Comparison of ENCODE assay signal across 8 cellular contexts in genomic region chr12:31749024-31749704, GRCh38. TPM values are rescaled to one million over a fixed set of nuclear protein-coding genes. Genes with fewer than 3 reads are reported as not detected.
DNase-seq lines count a peak whose midpoint lies in the region; ATAC-seq and TF ChIP-seq lines count a peak whose summit lies in the region.

No MANE protein-coding gene starts in this region.

- TF ChIP-seq EP300 in Ishikawa (IDR thresholded peaks at IDR 0.05; ENCODE audit: borderline replicate concordance): peak; percentile 100

- TF ChIP-seq CTCF in Peyer's patch (IDR thresholded peaks at IDR 0.05): no peak

- DNase-seq in ELR (ENCODE audit: low read depth) (peak; percentile 99), Peyer's patch (peak; percentile 64 to 91 (median 69)), iPS DF 6.9 (ENCODE audit: low read depth, low spot score) (peak; percentile 94), globus pallidus (ENCODE audit: low spot score) (no peak)
- peak; percentile 66 for DNase-seq in activated naive CD4-positive, alpha-beta T cell treated with anti-CD3 and anti-CD28 coated beads, Interleukin-2, amount 50 U/mL, for 16 hours
- peak; percentile 60 for DNase-seq in stimulated activated CD4-positive, alpha-beta T cell treated with anti-CD3 and anti-CD28 coated beads, Interleukin-2, amount 100 ng/mL, for 4 hours (ENCODE audit: low read depth)

- H3K27ac ChIP-seq in Peyer's patch (peak overlapping the region; percentile 61 to 91 (median 78)), iPS DF 6.9 (ENCODE audit: low read length) (no peak overlapping the region)

- H3K4me1 ChIP-seq in Peyer's patch (peaks cover 0 to 5% (median 0%) of the 10 kb centered on the region in 4 donors), iPS DF 6.9 (ENCODE audit: control insufficient read depth, insufficient read depth, low read length) (no peaks in the 10 kb centered on the region; the same call in 1 of the 2 replicates)

- peak in 1 of 2 donors; percentile 51 for TF ChIP-seq POLR2A in Peyer's patch (IDR thresholded peaks at IDR 0.05)

- ATAC-seq in GM21825 (IDR thresholded peaks at IDR 0.05; ENCODE audit: unreplicated experiment): peak; percentile 81

- H3K4me3 ChIP-seq in Peyer's patch: no peak overlapping the region
- no peak overlapping the region for H3K4me3 ChIP-seq in iPS DF 6.9 (ENCODE audit: low read length)

- H3K36me3 ChIP-seq in Peyer's patch (no peaks in the 10 kb centered on the region), iPS DF 6.9 (ENCODE audit: control insufficient read depth, insufficient read depth, low read length) (no peaks in the 10 kb centered on the region)

- TF ChIP-seq RAD21 in Ishikawa (IDR thresholded peaks at IDR 0.05; ENCODE audit: low read depth): peak; percentile 46

- H3K9me3 ChIP-seq in Peyer's patch: peaks cover 0 to 9% (median 0%) of the 10 kb centered on the region in 4 donors
- no peaks in the 10 kb centered on the region for H3K9me3 ChIP-seq in iPS DF 6.9 (ENCODE audit: control insufficient read depth, insufficient read depth, low read length)

- no peaks in the 10 kb centered on the region for H3K27me3 ChIP-seq in Peyer's patch
- no peaks in the 10 kb centered on the region for H3K27me3 ChIP-seq in iPS DF 6.9 (ENCODE audit: control insufficient read depth, insufficient read depth, low read length)

- WGBS in iPS DF 6.9 (ENCODE audit: insufficient coverage, insufficient read length): no CpG with 5 or more reads among the region's 5 CpGs

TF ChIP-seq in Ishikawa, 13 proteins besides CTCF, POLR2A, EP300 and RAD21:
- TF ChIP-seq, protein P1, sequence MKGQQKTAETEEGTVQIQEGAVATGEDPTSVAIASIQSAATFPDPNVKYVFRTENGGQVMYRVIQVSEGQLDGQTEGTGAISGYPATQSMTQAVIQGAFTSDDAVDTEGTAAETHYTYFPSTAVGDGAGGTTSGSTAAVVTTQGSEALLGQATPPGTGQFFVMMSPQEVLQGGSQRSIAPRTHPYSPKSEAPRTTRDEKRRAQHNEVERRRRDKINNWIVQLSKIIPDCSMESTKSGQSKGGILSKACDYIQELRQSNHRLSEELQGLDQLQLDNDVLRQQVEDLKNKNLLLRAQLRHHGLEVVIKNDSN (IDR thresholded peaks at IDR 0.05): peak; percentile 74; the same call in 1 of the 2 replicates
- peak; percentile 100 for TF ChIP-seq CEBPB (IDR thresholded peaks at IDR 0.05)
- TF ChIP-seq TAF1 (IDR thresholded peaks at IDR 0.05; ENCODE audit: low read depth): no peak
- peak; percentile 84 for TF ChIP-seq EGR1 (IDR thresholded peaks at IDR 0.05)
- TF ChIP-seq FOXM1 (IDR thresholded peaks at IDR 0.05; ENCODE audit: borderline replicate concordance, low read depth): peak; percentile 100
- 0 out of 2 replicates have a peak, but pooled peaks have one; percentile 33 for TF ChIP-seq ZBTB7A (IDR thresholded peaks at IDR 0.05; ENCODE audit: low read depth)
- TF ChIP-seq NFIC (IDR thresholded peaks at IDR 0.05): peak; percentile 100
- TF ChIP-seq YY1 (IDR thresholded peaks at IDR 0.05; ENCODE audit: low read depth): peak; percentile 78; the same call in 1 of the 2 replicates
- TF ChIP-seq, protein P2, sequence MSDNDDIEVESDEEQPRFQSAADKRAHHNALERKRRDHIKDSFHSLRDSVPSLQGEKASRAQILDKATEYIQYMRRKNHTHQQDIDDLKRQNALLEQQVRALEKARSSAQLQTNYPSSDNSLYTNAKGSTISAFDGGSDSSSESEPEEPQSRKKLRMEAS (IDR thresholded peaks at IDR 0.05): peak; percentile 73
- peak; percentile 98 for TF ChIP-seq TEAD4 (IDR thresholded peaks at IDR 0.05)
- peak; percentile 64 for TF ChIP-seq CREB1 (IDR thresholded peaks at IDR 0.05; ENCODE audit: low read depth)
- TF ChIP-seq TCF12 (IDR thresholded peaks at IDR 0.05; ENCODE audit: low read depth): peak; percentile 100
- TF ChIP-seq, protein P3, sequence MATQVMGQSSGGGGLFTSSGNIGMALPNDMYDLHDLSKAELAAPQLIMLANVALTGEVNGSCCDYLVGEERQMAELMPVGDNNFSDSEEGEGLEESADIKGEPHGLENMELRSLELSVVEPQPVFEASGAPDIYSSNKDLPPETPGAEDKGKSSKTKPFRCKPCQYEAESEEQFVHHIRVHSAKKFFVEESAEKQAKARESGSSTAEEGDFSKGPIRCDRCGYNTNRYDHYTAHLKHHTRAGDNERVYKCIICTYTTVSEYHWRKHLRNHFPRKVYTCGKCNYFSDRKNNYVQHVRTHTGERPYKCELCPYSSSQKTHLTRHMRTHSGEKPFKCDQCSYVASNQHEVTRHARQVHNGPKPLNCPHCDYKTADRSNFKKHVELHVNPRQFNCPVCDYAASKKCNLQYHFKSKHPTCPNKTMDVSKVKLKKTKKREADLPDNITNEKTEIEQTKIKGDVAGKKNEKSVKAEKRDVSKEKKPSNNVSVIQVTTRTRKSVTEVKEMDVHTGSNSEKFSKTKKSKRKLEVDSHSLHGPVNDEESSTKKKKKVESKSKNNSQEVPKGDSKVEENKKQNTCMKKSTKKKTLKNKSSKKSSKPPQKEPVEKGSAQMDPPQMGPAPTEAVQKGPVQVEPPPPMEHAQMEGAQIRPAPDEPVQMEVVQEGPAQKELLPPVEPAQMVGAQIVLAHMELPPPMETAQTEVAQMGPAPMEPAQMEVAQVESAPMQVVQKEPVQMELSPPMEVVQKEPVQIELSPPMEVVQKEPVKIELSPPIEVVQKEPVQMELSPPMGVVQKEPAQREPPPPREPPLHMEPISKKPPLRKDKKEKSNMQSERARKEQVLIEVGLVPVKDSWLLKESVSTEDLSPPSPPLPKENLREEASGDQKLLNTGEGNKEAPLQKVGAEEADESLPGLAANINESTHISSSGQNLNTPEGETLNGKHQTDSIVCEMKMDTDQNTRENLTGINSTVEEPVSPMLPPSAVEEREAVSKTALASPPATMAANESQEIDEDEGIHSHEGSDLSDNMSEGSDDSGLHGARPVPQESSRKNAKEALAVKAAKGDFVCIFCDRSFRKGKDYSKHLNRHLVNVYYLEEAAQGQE (IDR thresholded peaks at IDR 0.05; ENCODE audit: low read depth): peak; percentile 48; the same call in 1 of the 2 replicates

RNA-seq across cellular contexts. Expression of gene AMN1, which starts 20.3 kb away (rescaled TPM):
- 10 to 100 TPM in 1 of 4 donors, 1 to 10 TPM in 2, under 1 TPM in 1; 0.95 to 21.5 (median 6.4) TPM for total RNA-seq in Peyer's patch
